ENCODE assay signal across 18 cellular contexts in the genomic region with DNA sequence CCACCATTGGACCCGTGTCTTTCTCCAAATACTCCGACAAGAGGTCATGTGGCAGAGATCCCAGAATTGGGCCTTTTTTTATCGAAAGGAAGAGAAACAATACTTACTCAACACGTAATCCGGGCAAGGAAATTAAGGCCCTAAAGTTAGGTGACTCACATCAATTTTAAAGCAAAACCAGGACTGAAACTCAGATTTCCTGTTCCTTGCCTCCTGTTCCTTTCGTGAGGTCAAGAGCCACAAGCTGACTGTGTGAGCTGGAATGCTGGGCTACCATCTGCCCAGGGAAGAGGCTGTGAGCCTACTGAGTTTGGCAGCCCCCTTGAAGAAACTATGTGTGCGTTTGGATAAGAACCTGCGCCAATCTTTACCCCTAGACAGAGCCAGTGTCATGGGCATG. TPM values are rescaled to one million over a fixed set of nuclear protein-coding genes. Genes with fewer than 3 reads are reported as not detected.
DNase-seq lines count a peak whose midpoint lies in the region; ATAC-seq and TF ChIP-seq lines count a peak whose summit lies in the region.
"Had no signal": no experiment of that assay in that cellular context is flagged by ENCODE, and none has a peak within 500 bp of the region (broad histone marks: within the 10 kb centered on the region; RNA-seq: fewer than 3 reads in every experiment).

No MANE protein-coding gene starts in this region.

- no peak overlapping the region for H3K27ac ChIP-seq in brain microvascular endothelial cell
- H3K27ac ChIP-seq: esophagus muscularis mucosa, suprapubic skin had no signal

- TF ChIP-seq CTCF in brain microvascular endothelial cell (IDR thresholded peaks at IDR 0.05; ENCODE audit: low read depth, low read length, missing control alignments) (no peak), fibroblast of villous mesenchyme (IDR thresholded peaks at IDR 0.05; ENCODE audit: insufficient read depth, low read depth, low read length) (no peak)

- H3K27me3 ChIP-seq in brain microvascular endothelial cell (replicated peaks) = no peaks in the 10 kb centered on the region
- H3K27me3 ChIP-seq: esophagus muscularis mucosa, suprapubic skin had no signal

- in situ Hi-C loops in brain microvascular endothelial cell (cut with HindIII; ENCODE audit: low pct_ligation_motif_present, low sequenced_read_pairs) = no loop called here

- H3K4me3 ChIP-seq in brain microvascular endothelial cell (ENCODE audit: low read depth, low read length) = no peak overlapping the region
- no peak overlapping the region for H3K4me3 ChIP-seq in fibroblast of villous mesenchyme (ENCODE audit: low read depth, low read length)
- H3K4me3 ChIP-seq: esophagus muscularis mucosa, suprapubic skin had no signal

- DNase-seq in AG08395 (ENCODE audit: low spot score) (peak; percentile 35), HPDE6-E6E7 (ENCODE audit: extremely low spot score) (peak; percentile 52), brain microvascular endothelial cell (peak; percentile 31), fibroblast of villous mesenchyme (ENCODE audit: low read depth) (peak; percentile 42), HuH-7.5 (ENCODE audit: low spot score) (no peak), NCI-H345 (lab: John Stamatoyannopoulos, UW) (no peak), cortex of kidney (lab: John Stamatoyannopoulos, UW) (no peak)
- DNase-seq: activated CD8-positive, alpha-beta memory T cell treated with anti-CD3 and anti-CD28 coated beads, Interleukin-2, amount 10 ng/mL, durations not matched to agents 7 days and 5 days; activated gamma-delta T cell treated with Interleukin-2 at 50 U/mL for 16 hours; AML-193; NCI-H1092 treated with DMSO at 0.1 percent for 48 hours; NCI-H2171; stimulated activated CD4-positive, alpha-beta T cell treated with anti-CD3 and anti-CD28 coated beads, Interleukin-12 subunit alpha, Interleukin-12 subunit beta, amount 100 ng/mL, for 4 hours had no signal

- no peaks in the 10 kb centered on the region for H3K36me3 ChIP-seq in brain microvascular endothelial cell (replicated peaks)
- H3K36me3 ChIP-seq: esophagus muscularis mucosa, suprapubic skin had no signal

- no peak for ATAC-seq in GM21786 (IDR thresholded peaks at IDR 0.05; ENCODE audit: unreplicated experiment)
- ATAC-seq: activated CD8-positive, alpha-beta memory T cell treated with anti-CD3 and anti-CD28 coated beads, Interleukin-2, amount 10 ng/mL, durations not matched to agents 7 days and 5 days had no signal

RNA-seq across cellular contexts. Expression of gene MRGPRX2, which starts 27.1 kb away (rescaled TPM):
- total RNA-seq in fibroblast of villous mesenchyme = not detected in 2 replicates
- total RNA-seq: activated CD8-positive, alpha-beta memory T cell treated with anti-CD3 and anti-CD28 coated beads, Interleukin-2, amount 10 ng/mL, durations not matched to agents 7 days and 5 days; cardiac septum; SK-MEL-5 had no signal

RNA-seq across cellular contexts. Expression of gene ZDHHC13, which starts 29.3 kb away (rescaled TPM):
- 10.6 and 20.3 TPM in 2 replicates for total RNA-seq in fibroblast of villous mesenchyme

Comparison
In these comparisons a context has a peak if more than half of its experiments do, and no peak if none do; other contexts are left out.
1. DNase-seq: peak in AG08395 (single experiment), HPDE6-E6E7 (single experiment), brain microvascular endothelial cell (single experiment) and fibroblast of villous mesenchyme (single experiment); none in HuH-7.5 (single experiment), NCI-H345 (single experiment) and cortex of kidney (single experiment).